Comparison of ENCODE assay signal across 20 cellular contexts in genomic region chr1:244429818-244430217, GRCh38. TPM values are rescaled to one million over a fixed set of nuclear protein-coding genes. Genes with fewer than 3 reads are reported as not detected.
DNase-seq lines count a peak whose midpoint lies in the region; ATAC-seq, FAIRE-seq and TF ChIP-seq lines count a peak whose summit lies in the region.
"Had no signal": no experiment of that assay in that cellular context is flagged by ENCODE, and none has a peak within 500 bp of the region (broad histone marks: within the 10 kb centered on the region; RNA-seq: fewer than 3 reads in every experiment).

No MANE protein-coding gene starts in this region.

- H2AFZ ChIP-seq in GM12878 (ENCODE audit: control insufficient read depth, low read depth, low read length), result no peak overlapping the region

- 98% methylated on average over 3 of the region's 3 CpGs for WGBS in GM12878 (ENCODE audit: insufficient coverage, insufficient replicate concordance, low lambda C conversion rate, missing lambda C conversion rate)

- ATAC-seq in GM12878, result no peak
- ATAC-seq in GM21786 (IDR thresholded peaks at IDR 0.05; ENCODE audit: unreplicated experiment), result no peak
- ATAC-seq: A549, HCT116, HepG2 had no signal

- RAD21 ChIA-PET in GM12878 (lab: Charles Lee; ENCODE audit: unreplicated experiment), result no interaction called here

- CTCF ChIA-PET in GM12878 (lab: Yijun Ruan, JAX), result no interaction called here

- H3K4me3 ChIP-seq in GM12878, result no peak overlapping the region
- H3K4me3 ChIP-seq: A549 had no signal

- peaks cover 0 to 10% of the 10 kb centered on the region in 2 experiments; a peak in 3 of 4 replicates for H3K36me3 ChIP-seq in GM12878 (ENCODE audit: control insufficient read depth in 2 of 2, insufficient read depth in 2 of 2, low read length in 1 of 2)

- TF ChIP-seq POLR2A in GM12878 (IDR thresholded peaks at IDR 0.05; ENCODE audit: low read depth, low read length), result no peak

- no peak overlapping the region for H3K9ac ChIP-seq in GM12878 (ENCODE audit: control insufficient read depth, insufficient read depth, low read length)

- H3K4me2 ChIP-seq in GM12878 (ENCODE audit: control insufficient read depth, insufficient read depth), result no peak overlapping the region
- H3K4me2 ChIP-seq: A549 had no signal

- H4K20me1 ChIP-seq in GM12878 (ENCODE audit: control insufficient read depth, insufficient read depth), result no peaks in the 10 kb centered on the region

- FAIRE-seq in TTC549 (lab: Jason Lieb, UNC), result peak; percentile 41
- FAIRE-seq in GM12878 (lab: Jason Lieb, UNC), result no peak
- peak; percentile 10 for FAIRE-seq in frontal cortex (lab: Jason Lieb, UNC)
- FAIRE-seq: A549, G401.6, GM12892, GM18507, HepG2 had no signal

- TF ChIP-seq RAD21 in GM12878 (IDR thresholded peaks at IDR 0.05; ENCODE audit: insufficient read depth, low read depth, low read length), result no peak

- SMC1A ChIA-PET in GM12878 (lab: Charles Lee; ENCODE audit: uncharacterized antibody, unreplicated experiment), result interaction anchor here (1.5 kb wide), 1 partner anchor 14 kb away, joined by 3 read pairs; no protein-coding TSS in a partner anchor

- DNase-seq in GM12878 (ENCODE audit: low read depth, low spot score) (no peak), frontal cortex (ENCODE audit: low spot score in 2 of 2) (no peak), substantia nigra (lab: John Stamatoyannopoulos, UW) (no peak), A172 (ENCODE audit: low spot score) (no peak), dermis blood vessel endothelial cell (no peak)
- DNase-seq: AML-193; Caco-2; CD4-positive, alpha-beta T cell; GOT3; H7; HFFc6 had no signal

- no peaks in the 10 kb centered on the region for H3K4me1 ChIP-seq in GM12878 (ENCODE audit: control insufficient read depth, insufficient read depth, low read length)
- H3K4me1 ChIP-seq: A549, Caco-2 had no signal

- no peak for TF ChIP-seq CTCF in GM12878 (IDR thresholded peaks at IDR 0.05 in 2 of 3, conservative IDR thresholded peaks at IDR 0.05 in 1 of 3; ENCODE audit: control insufficient read depth in 2 of 3, extremely low read depth in 1 of 3, insufficient read depth in 1 of 3, low read depth in 3 of 3, low read length in 3 of 3)

- H3K27me3 ChIP-seq in GM12878 (replicated peaks in 1 of 2; ENCODE audit: control insufficient read depth in 2 of 2, insufficient read depth in 2 of 2, low read length in 1 of 2), result no peaks in the 10 kb centered on the region

- no peak for TF ChIP-seq EP300 in GM12878 (IDR thresholded peaks at IDR 0.05; ENCODE audit: borderline replicate concordance in 1 of 2, control insufficient read depth in 1 of 2, low read depth in 2 of 2, low read length in 2 of 2)

- intact Hi-C loops in GM12878 (cut with micrococcal nuclease; ENCODE audit: unreplicated experiment), result no loop called here

- in situ Hi-C loops in GM12878 (cut with MboI), result no loop called here

- POLR2A ChIA-PET in GM12878 (lab: Charles Lee), result no interaction called here

- BruUV-seq in GM12878 (replicated peaks; lab: Mats Ljungman, UMichigan), result TSS peak; percentile 7

- no peaks in the 10 kb centered on the region; the same call in 1 of the 2 replicates for H3K79me2 ChIP-seq in GM12878 (ENCODE audit: control insufficient read depth, insufficient read depth, low read length)

- no peaks in the 10 kb centered on the region for H3K9me3 ChIP-seq in GM12878 (replicated peaks; ENCODE audit: control insufficient read depth, insufficient read depth, low read length)
- H3K9me3 ChIP-seq: A549, Caco-2 had no signal

- H3K27ac ChIP-seq in GM12878 (ENCODE audit: control insufficient read depth, insufficient read depth) (no peak overlapping the region), substantia nigra (ENCODE audit: low read depth, low read length, poor library complexity, severe bottlenecking) (peak overlapping the region; percentile 82)
- H3K27ac ChIP-seq: A549, C4-2B had no signal

TF ChIP-seq in GM12878, 131 proteins besides CTCF, POLR2A, EP300 and RAD21:
- no peak for TF ChIP-seq FOXM1 (IDR thresholded peaks at IDR 0.05; ENCODE audit: low read depth, low read length)
- no peak for TF ChIP-seq USF1 (IDR thresholded peaks at IDR 0.05; ENCODE audit: borderline replicate concordance, extremely low read length, insufficient read depth, low read depth, low read length)
- no peak for TF ChIP-seq PRDM15 (CRISPR knock-in tag; IDR thresholded peaks at IDR 0.05)
- TF ChIP-seq NFXL1 (IDR thresholded peaks at IDR 0.05; ENCODE audit: borderline replicate concordance), result no peak

RNA-seq across cellular contexts. Expression of gene ADSS2, which starts 21.9 kb away (rescaled TPM):
- total RNA-seq in GM12878 (2013; cell fraction: nucleolus; rRNA removed), result 83.9 and 86.4 TPM in 2 replicates
- total RNA-seq in GM12878 (2014; rRNA removed) (36.4 and 45.2 TPM in 2 replicates), GM12878 (2014; rRNA removed; fragmentation: Illumina TruSeq; extraction: Trizol) (42.0 and 45.3 TPM in 2 replicates), GM12878 (2021) (38.3 and 41.5 TPM in 2 replicates), frontal cortex (68.5 TPM), dermis blood vessel endothelial cell (92.1 and 124 TPM in 2 replicates)
- 16.6 TPM for polyA plus RNA-seq in GM12878 (2011; ENCODE audit: low read depth)
- polyA plus RNA-seq in GM12878 (2011; rRNA removed) (39.8 and 68.1 TPM in 2 replicates), GM12878 (2014; fragmentation: Illumina TruSeq; extraction: Trizol) (49.3 and 62.7 TPM in 2 replicates), GM12878 (2014; fragmentation: Nextera tagmentation; extraction: Ambion mirVana) (10 to 100 TPM in 1 of 2 experiments, 1 to 10 TPM in 1; 8.1 to 15.6 TPM), GM12878 (2014; rRNA removed) (38.6 and 47.8 TPM in 2 replicates), GM12878 (2016; fragmentation: Nextera tagmentation; extraction: Ambion mirVana) (10 to 100 TPM; 38.0 to 43.5 TPM)
- 12.3 and 13.9 TPM in 2 replicates for polyA plus RNA-seq in GM12878 (2011; cell fraction: cytosol; rRNA removed)
- 19.8 and 26.7 TPM in 2 replicates for polyA plus RNA-seq in GM12878 (2011; cell fraction: nucleus; rRNA removed)
- 24.8 and 28.8 TPM in 2 replicates for polyA plus RNA-seq in GM12878 (2012)
- polyA minus RNA-seq in GM12878 (2011; rRNA and poly(A)+ RNA removed), result 11.4 and 17.5 TPM in 2 replicates
- 10.8 and 12.1 TPM in 2 replicates for polyA minus RNA-seq in GM12878 (2011; cell fraction: cytosol; rRNA and poly(A)+ RNA removed)
- polyA minus RNA-seq in GM12878 (2011; cell fraction: nucleus; rRNA and poly(A)+ RNA removed), result 14.4 and 30.3 TPM in 2 replicates
- total RNA-seq in A172 (2014; rRNA removed; shearing (Covaris generic)), result 93.3 and 110 TPM in 2 replicates

RNA-seq across cellular contexts. Expression of gene CATSPERE, which starts 31.3 kb away (rescaled TPM):
- total RNA-seq in GM12878 (2013; cell fraction: nucleolus; rRNA removed), result 1.3 and 1.4 TPM in 2 replicates
- total RNA-seq in GM12878 (2014; rRNA removed) (0.06 and 0.16 TPM in 2 replicates), GM12878 (2014; rRNA removed; fragmentation: Illumina TruSeq; extraction: Trizol) (0.13 and 0.23 TPM in 2 replicates), GM12878 (2021) (0.08 TPM in 1 of 2 replicates, not detected in the other), frontal cortex (2.0 TPM), dermis blood vessel endothelial cell (0.42 and 1.4 TPM in 2 replicates)
- polyA plus RNA-seq in GM12878 (2011; ENCODE audit: low read depth), result not detected
- polyA plus RNA-seq in GM12878 (2011; rRNA removed) (0.24 and 0.71 TPM in 2 replicates), GM12878 (2014; fragmentation: Illumina TruSeq; extraction: Trizol) (0.04 TPM in 1 of 2 replicates, not detected in the other), GM12878 (2014; fragmentation: Nextera tagmentation; extraction: Ambion mirVana) (under 1 TPM in 1 of 2 experiments, not detected in 1; 0.18 TPM), GM12878 (2014; rRNA removed) (0.23 TPM in 1 of 2 replicates, not detected in the other), GM12878 (2016; fragmentation: Nextera tagmentation; extraction: Ambion mirVana) (under 1 TPM in 1 of 2 experiments, not detected in 1; 0.17 TPM)
- polyA plus RNA-seq in GM12878 (2011; cell fraction: cytosol; rRNA removed), result 0.10 and 0.13 TPM in 2 replicates
- 0.69 and 0.76 TPM in 2 replicates for polyA plus RNA-seq in GM12878 (2011; cell fraction: nucleus; rRNA removed)
- 0.09 and 0.24 TPM in 2 replicates for polyA plus RNA-seq in GM12878 (2012)
- polyA minus RNA-seq in GM12878 (2011; rRNA and poly(A)+ RNA removed), result 0.67 and 0.73 TPM in 2 replicates
- polyA minus RNA-seq in GM12878 (2011; cell fraction: cytosol; rRNA and poly(A)+ RNA removed), result 0.83 TPM in 1 of 2 replicates, not detected in the other
- polyA minus RNA-seq in GM12878 (2011; cell fraction: nucleus; rRNA and poly(A)+ RNA removed), result 0.24 and 0.86 TPM in 2 replicates
- total RNA-seq in A172 (2014; rRNA removed; shearing (Covaris generic)), result 0.09 TPM in 1 of 2 replicates, not detected in the other
